In the genomic region with DNA sequence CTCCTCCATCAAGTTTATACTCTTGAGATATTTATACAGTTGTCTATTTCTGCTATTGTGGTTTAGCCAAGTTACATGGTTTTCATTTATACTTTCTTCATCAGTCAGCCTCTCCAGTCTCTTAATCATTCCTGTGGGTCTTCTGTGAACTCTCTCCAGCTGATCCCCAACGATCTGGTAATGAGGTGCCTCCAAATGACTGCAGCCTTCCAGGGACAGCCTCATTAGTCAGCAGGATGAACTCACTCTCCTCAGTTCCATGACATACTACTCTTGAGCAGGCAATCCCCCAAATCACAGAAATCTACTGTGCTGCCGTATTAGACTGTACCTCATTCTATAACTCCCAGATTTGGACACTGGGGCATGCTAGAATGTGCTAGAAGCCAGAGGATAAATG, we compare ENCODE assay signal across 1 cellular context.
A peak's percentile ranks its signal among the peaks of the same experiment; 100 is the strongest.
TF ChIP-seq lines count a peak whose summit lies in the region.

No MANE protein-coding gene starts in this region.

TF ChIP-seq in IMR-90, 13 proteins besides CTCF, POLR2A, EP300 and RAD21 (continued from another document):
- TF ChIP-seq SMC3 (IDR thresholded peaks at IDR 0.05; ENCODE audit: low read depth, low read length) = peak; percentile 24; the same call in 1 of the 2 replicates
- TF ChIP-seq, protein P1, sequence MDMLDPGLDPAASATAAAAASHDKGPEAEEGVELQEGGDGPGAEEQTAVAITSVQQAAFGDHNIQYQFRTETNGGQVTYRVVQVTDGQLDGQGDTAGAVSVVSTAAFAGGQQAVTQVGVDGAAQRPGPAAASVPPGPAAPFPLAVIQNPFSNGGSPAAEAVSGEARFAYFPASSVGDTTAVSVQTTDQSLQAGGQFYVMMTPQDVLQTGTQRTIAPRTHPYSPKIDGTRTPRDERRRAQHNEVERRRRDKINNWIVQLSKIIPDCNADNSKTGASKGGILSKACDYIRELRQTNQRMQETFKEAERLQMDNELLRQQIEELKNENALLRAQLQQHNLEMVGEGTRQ (IDR thresholded peaks at IDR 0.05; ENCODE audit: low read depth, low read length) = no peak
- no peak for TF ChIP-seq CEBPB (IDR thresholded peaks at IDR 0.05; ENCODE audit: low read depth, low read length)
- TF ChIP-seq RCOR1 (IDR thresholded peaks at IDR 0.05; ENCODE audit: insufficient replicate concordance, low read length) = no peak
- TF ChIP-seq, protein P2, sequence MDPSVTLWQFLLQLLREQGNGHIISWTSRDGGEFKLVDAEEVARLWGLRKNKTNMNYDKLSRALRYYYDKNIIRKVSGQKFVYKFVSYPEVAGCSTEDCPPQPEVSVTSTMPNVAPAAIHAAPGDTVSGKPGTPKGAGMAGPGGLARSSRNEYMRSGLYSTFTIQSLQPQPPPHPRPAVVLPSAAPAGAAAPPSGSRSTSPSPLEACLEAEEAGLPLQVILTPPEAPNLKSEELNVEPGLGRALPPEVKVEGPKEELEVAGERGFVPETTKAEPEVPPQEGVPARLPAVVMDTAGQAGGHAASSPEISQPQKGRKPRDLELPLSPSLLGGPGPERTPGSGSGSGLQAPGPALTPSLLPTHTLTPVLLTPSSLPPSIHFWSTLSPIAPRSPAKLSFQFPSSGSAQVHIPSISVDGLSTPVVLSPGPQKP (IDR thresholded peaks at IDR 0.05; ENCODE audit: borderline replicate concordance, low read depth, low read length) = no peak
- TF ChIP-seq FOS (IDR thresholded peaks at IDR 0.05; ENCODE audit: low read depth, low read length) = peak; percentile 48
- TF ChIP-seq MXI1 (IDR thresholded peaks at IDR 0.05; ENCODE audit: borderline replicate concordance, low read depth, low read length) = no peak
